Comparison of ENCODE assay signal across 12 cellular contexts in the genomic region with DNA sequence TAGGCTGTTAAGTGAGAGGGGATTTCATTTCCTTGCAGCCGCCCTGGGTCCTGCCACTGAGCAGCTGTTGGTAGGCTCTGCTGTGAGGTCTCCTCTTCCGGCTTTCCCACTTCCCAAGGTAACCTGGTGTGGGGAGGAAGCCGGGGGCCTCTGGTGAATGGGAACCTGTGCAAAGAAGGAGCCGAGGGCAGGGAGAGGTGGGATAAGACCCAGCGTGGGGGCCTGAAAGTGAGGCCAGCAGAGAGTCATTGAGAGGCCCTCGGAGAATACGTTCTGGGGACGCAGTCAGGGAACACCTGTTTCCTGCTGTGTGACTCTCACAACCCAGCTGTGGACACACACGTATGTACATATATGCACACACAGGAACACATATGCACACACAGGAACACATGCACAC.
DNase-seq lines count a peak whose midpoint lies in the region; TF ChIP-seq lines count a peak whose summit lies in the region.
"Had no signal": no experiment of that assay in that cellular context is flagged by ENCODE, and none has a peak within 500 bp of the region (broad histone marks: within the 10 kb centered on the region; RNA-seq: fewer than 3 reads in every experiment).

No MANE protein-coding gene starts in this region.

- intact Hi-C loops in OCI-LY7 (cut with micrococcal nuclease; ENCODE audit: unreplicated experiment) = no loop called here

- no peak overlapping the region for H3K27ac Mint-ChIP-seq in progenitor cell of endocrine pancreas

- H3K27ac ChIP-seq in OCI-LY7 (ENCODE audit: low read depth, low read length, poor library complexity, severe bottlenecking) (no peak overlapping the region), hepatocyte (peak overlapping the region; percentile 55), skin epidermis (peak overlapping the region in 13 of 21 experiments; percentile 3 to 76 (median 38)), smooth muscle cell (ENCODE audit: low read depth) (no peak overlapping the region)
- H3K27ac ChIP-seq: tibial artery had no signal

- H3K4me3 ChIP-seq in OCI-LY7 (ENCODE audit: low read depth, low read length, poor library complexity, severe bottlenecking) = no peak overlapping the region
- no peak overlapping the region for H3K4me3 ChIP-seq in hepatocyte
- no peak overlapping the region for H3K4me3 ChIP-seq in skin epidermis
- no peak overlapping the region for H3K4me3 ChIP-seq in smooth muscle cell
- H3K4me3 ChIP-seq: tibial artery had no signal

- no peaks in the 10 kb centered on the region for H3K9me2 ChIP-seq in OCI-LY7 (ENCODE audit: insufficient read depth, low read length)
- H3K9me2 ChIP-seq in hepatocyte (replicated peaks; ENCODE audit: insufficient read depth) = no peaks in the 10 kb centered on the region

- peak; percentile 65 for DNase-seq in NCI-H1436 (lab: John Stamatoyannopoulos, UW)
- DNase-seq in NCI-H1436 treated with DMSO at 0.1 percent for 48 hours (lab: John Stamatoyannopoulos, UW) = no peak
- DNase-seq in OCI-LY7 (ENCODE audit: low spot score) = no peak
- DNase-seq in hepatocyte (ENCODE audit: low spot score) = no peak
- DNase-seq in HuH-7 (ENCODE audit: low spot score) = no peak
- no peak for DNase-seq in smooth muscle cell (lab: John Stamatoyannopoulos, UW; ENCODE audit: unreplicated experiment)
- no peak for DNase-seq in progenitor cell of endocrine pancreas (ENCODE audit: low spot score, unreplicated experiment)
- DNase-seq: NCI-H2081 treated with DMSO at 0.1 percent for 48 hours had no signal

- H3K4me3 Mint-ChIP-seq in progenitor cell of endocrine pancreas (ENCODE audit: low read depth) = no peak overlapping the region

- CTCF ChIA-PET in OCI-LY7 (lab: Charles Lee; ENCODE audit: unreplicated experiment) = no interaction called here

- H4K20me1 ChIP-seq in OCI-LY7 (ENCODE audit: insufficient read depth, low read length) = no peaks in the 10 kb centered on the region
- no peaks in the 10 kb centered on the region for H4K20me1 ChIP-seq in hepatocyte (ENCODE audit: insufficient read depth, poor library complexity, severe bottlenecking)
- no peaks in the 10 kb centered on the region for H4K20me1 ChIP-seq in smooth muscle cell (ENCODE audit: low read depth)

- no TSS peak for BruUV-seq in OCI-LY7 (replicated peaks; lab: Mats Ljungman, UMichigan)

- H2AFZ ChIP-seq in OCI-LY7 (ENCODE audit: low read length) = peak overlapping the region; percentile 65; the same call in 1 of the 2 replicates
- H2AFZ ChIP-seq in hepatocyte = no peak overlapping the region
- no peak overlapping the region for H2AFZ ChIP-seq in smooth muscle cell (ENCODE audit: low read depth)

- H3F3A ChIP-seq in smooth muscle cell (ENCODE audit: low read depth) = peaks cover 9% of the 10 kb centered on the region

- 86% methylated on average over 9 of the region's 9 CpGs for WGBS in hepatocyte (ENCODE audit: low lambda C conversion rate, missing lambda C conversion rate)
- 84% methylated on average over 9 of the region's 9 CpGs for WGBS in smooth muscle cell (ENCODE audit: low lambda C conversion rate)

- POLR2A ChIA-PET in OCI-LY7 (lab: Charles Lee) = no interaction called here

- peaks cover 67% of the 10 kb centered on the region for H3K27me3 Mint-ChIP-seq in progenitor cell of endocrine pancreas

- no peak overlapping the region for H3K9ac ChIP-seq in smooth muscle cell (ENCODE audit: low read depth)

- TF ChIP-seq CTCF in OCI-LY7 (conservative IDR thresholded peaks at IDR 0.05; ENCODE audit: low read length) (no peak), hepatocyte (IDR thresholded peaks at IDR 0.05; ENCODE audit: poor library complexity) (no peak), smooth muscle cell (IDR thresholded peaks at IDR 0.05; ENCODE audit: borderline replicate concordance, insufficient read depth, poor library complexity, severe bottlenecking) (no peak), progenitor cell of endocrine pancreas (IDR thresholded peaks at IDR 0.05; ENCODE audit: unreplicated experiment) (no peak)

- H3K4me1 Mint-ChIP-seq in progenitor cell of endocrine pancreas (ENCODE audit: low read depth) = peaks cover 7% of the 10 kb centered on the region

- no peaks in the 10 kb centered on the region for H3K9me3 ChIP-seq in OCI-LY7 (ENCODE audit: low read length)
- no peaks in the 10 kb centered on the region for H3K9me3 ChIP-seq in hepatocyte (ENCODE audit: low read depth)
- no peaks in the 10 kb centered on the region for H3K9me3 ChIP-seq in smooth muscle cell (replicated peaks; ENCODE audit: low read depth)
- H3K9me3 ChIP-seq: tibial artery had no signal

- H3K27me3 ChIP-seq in hepatocyte = no peaks in the 10 kb centered on the region
- no peaks in the 10 kb centered on the region for H3K27me3 ChIP-seq in smooth muscle cell (ENCODE audit: low read depth)

- H3K4me1 ChIP-seq in OCI-LY7 (ENCODE audit: insufficient read depth, low read length, poor library complexity, severe bottlenecking) = peaks cover 9% of the 10 kb centered on the region
- peaks cover 22% of the 10 kb centered on the region for H3K4me1 ChIP-seq in hepatocyte (ENCODE audit: insufficient read depth)
- peaks cover 8% of the 10 kb centered on the region for H3K4me1 ChIP-seq in smooth muscle cell (ENCODE audit: low read depth)

- no peaks in the 10 kb centered on the region for H3K79me2 ChIP-seq in OCI-LY7 (ENCODE audit: insufficient read depth, low read depth, low read length)
- no peaks in the 10 kb centered on the region for H3K79me2 ChIP-seq in hepatocyte
- H3K79me2 ChIP-seq in smooth muscle cell (ENCODE audit: low read depth) = no peaks in the 10 kb centered on the region

- H3K9me3 Mint-ChIP-seq in progenitor cell of endocrine pancreas (ENCODE audit: low read depth) = no peaks in the 10 kb centered on the region
- H3K9me3 Mint-ChIP-seq: activated B cell treated with CpG ODN at 0.5 μM for 24 hours, nephron had no signal

- H3K36me3 ChIP-seq in OCI-LY7 (ENCODE audit: insufficient read depth, low read length) = no peaks in the 10 kb centered on the region
- H3K36me3 ChIP-seq in hepatocyte (replicated peaks; ENCODE audit: insufficient read depth, low read depth) = no peaks in the 10 kb centered on the region
- H3K36me3 ChIP-seq in smooth muscle cell (ENCODE audit: low read depth) = no peaks in the 10 kb centered on the region
- H3K36me3 ChIP-seq: tibial artery had no signal

- H3K36me3 Mint-ChIP-seq in progenitor cell of endocrine pancreas (ENCODE audit: insufficient read depth) = no peaks in the 10 kb centered on the region

- no peak overlapping the region for H3K4me2 ChIP-seq in OCI-LY7 (ENCODE audit: low read length)
- no peak overlapping the region for H3K4me2 ChIP-seq in hepatocyte
- no peak overlapping the region for H3K4me2 ChIP-seq in smooth muscle cell

Comparison
In these comparisons a context has a peak if more than half of its experiments do, and no peak if none do; other contexts are left out.
1. H3K27ac ChIP-seq: peak in hepatocyte (single experiment) and skin epidermis (13 of 21); none in OCI-LY7 (single experiment) and smooth muscle cell (single experiment).